2 cellular contexts compared by ENCODE assay signal in the genomic region with DNA sequence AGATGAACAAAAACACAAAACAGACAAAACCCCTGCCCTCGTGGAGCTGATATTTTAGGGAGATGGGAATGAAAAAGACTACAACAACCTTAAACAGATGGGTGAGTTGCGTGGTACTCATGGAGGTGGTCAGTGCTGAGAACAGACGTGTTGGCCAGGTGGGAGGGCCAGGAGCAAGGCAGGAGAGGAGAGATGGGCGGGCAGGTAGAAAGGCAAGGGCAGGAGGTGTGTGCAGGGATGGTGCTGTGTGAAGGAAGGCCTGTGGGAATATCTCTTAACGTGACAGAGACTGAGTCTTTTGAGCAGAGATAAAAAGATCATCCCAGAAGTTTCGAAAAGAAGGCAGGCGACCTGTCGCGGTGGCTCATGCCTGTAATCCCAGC.
TF ChIP-seq lines count a peak whose summit lies in the region.

No MANE protein-coding gene starts in this region.

TF ChIP-seq in SK-N-SH, 30 proteins besides CTCF, POLR2A, EP300 and RAD21 (continued from another document):
- TF ChIP-seq, protein P1, sequence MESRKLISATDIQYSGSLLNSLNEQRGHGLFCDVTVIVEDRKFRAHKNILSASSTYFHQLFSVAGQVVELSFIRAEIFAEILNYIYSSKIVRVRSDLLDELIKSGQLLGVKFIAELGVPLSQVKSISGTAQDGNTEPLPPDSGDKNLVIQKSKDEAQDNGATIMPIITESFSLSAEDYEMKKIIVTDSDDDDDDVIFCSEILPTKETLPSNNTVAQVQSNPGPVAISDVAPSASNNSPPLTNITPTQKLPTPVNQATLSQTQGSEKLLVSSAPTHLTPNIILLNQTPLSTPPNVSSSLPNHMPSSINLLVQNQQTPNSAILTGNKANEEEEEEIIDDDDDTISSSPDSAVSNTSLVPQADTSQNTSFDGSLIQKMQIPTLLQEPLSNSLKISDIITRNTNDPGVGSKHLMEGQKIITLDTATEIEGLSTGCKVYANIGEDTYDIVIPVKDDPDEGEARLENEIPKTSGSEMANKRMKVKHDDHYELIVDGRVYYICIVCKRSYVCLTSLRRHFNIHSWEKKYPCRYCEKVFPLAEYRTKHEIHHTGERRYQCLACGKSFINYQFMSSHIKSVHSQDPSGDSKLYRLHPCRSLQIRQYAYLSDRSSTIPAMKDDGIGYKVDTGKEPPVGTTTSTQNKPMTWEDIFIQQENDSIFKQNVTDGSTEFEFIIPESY (IDR thresholded peaks at IDR 0.05; ENCODE audit: borderline replicate concordance, low read depth): no peak
- no peak for TF ChIP-seq FOXM1 (IDR thresholded peaks at IDR 0.05; ENCODE audit: low read depth)
TF ChIP-seq in SK-N-SH: peak in this region for 1.

TF ChIP-seq in SK-N-SH treated with all-trans-retinoic acid at 6 μM for 48 hours, 23 proteins besides CTCF, POLR2A, EP300 and RAD21 (continued from another document):
- TF ChIP-seq, protein P2, sequence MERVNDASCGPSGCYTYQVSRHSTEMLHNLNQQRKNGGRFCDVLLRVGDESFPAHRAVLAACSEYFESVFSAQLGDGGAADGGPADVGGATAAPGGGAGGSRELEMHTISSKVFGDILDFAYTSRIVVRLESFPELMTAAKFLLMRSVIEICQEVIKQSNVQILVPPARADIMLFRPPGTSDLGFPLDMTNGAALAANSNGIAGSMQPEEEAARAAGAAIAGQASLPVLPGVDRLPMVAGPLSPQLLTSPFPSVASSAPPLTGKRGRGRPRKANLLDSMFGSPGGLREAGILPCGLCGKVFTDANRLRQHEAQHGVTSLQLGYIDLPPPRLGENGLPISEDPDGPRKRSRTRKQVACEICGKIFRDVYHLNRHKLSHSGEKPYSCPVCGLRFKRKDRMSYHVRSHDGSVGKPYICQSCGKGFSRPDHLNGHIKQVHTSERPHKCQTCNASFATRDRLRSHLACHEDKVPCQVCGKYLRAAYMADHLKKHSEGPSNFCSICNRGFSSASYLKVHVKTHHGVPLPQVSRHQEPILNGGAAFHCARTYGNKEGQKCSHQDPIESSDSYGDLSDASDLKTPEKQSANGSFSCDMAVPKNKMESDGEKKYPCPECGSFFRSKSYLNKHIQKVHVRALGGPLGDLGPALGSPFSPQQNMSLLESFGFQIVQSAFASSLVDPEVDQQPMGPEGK (CRISPR knock-in tag; IDR thresholded peaks at IDR 0.05; ENCODE audit: borderline replicate concordance): no peak
- TF ChIP-seq TCF4 (CRISPR knock-in tag; IDR thresholded peaks at IDR 0.05; ENCODE audit: borderline replicate concordance) (no peak), ZC3H10 (CRISPR knock-in tag; IDR thresholded peaks at IDR 0.05) (no peak), ZFP30 (CRISPR knock-in tag; IDR thresholded peaks at IDR 0.05) (no peak), CSDC2 (CRISPR knock-in tag; IDR thresholded peaks at IDR 0.05) (no peak)
- TF ChIP-seq, protein P3, sequence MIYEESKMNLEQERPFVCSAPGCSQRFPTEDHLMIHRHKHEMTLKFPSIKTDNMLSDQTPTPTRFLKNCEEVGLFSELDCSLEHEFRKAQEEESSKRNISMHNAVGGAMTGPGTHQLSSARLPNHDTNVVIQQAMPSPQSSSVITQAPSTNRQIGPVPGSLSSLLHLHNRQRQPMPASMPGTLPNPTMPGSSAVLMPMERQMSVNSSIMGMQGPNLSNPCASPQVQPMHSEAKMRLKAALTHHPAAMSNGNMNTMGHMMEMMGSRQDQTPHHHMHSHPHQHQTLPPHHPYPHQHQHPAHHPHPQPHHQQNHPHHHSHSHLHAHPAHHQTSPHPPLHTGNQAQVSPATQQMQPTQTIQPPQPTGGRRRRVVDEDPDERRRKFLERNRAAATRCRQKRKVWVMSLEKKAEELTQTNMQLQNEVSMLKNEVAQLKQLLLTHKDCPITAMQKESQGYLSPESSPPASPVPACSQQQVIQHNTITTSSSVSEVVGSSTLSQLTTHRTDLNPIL (CRISPR knock-in tag; IDR thresholded peaks at IDR 0.05; ENCODE audit: low read depth): no peak
TF ChIP-seq in SK-N-SH treated with all-trans-retinoic acid at 6 μM for 48 hours: peak in this region for 0.
